8 cellular contexts compared by ENCODE assay signal in genomic region chr20:10511507-10512231, GRCh38.
DNase-seq lines count a peak whose midpoint lies in the region; ATAC-seq and TF ChIP-seq lines count a peak whose summit lies in the region.

No MANE protein-coding gene starts in this region.

- no peaks in the 10 kb centered on the region for H3K27me3 ChIP-seq in muscle layer of duodenum (ENCODE audit: low read depth, low read length)

- peaks cover 12 to 31% of the 10 kb centered on the region in 2 donors for H3K4me1 ChIP-seq in muscle layer of duodenum (ENCODE audit: control insufficient read depth in 1 of 2, insufficient read depth in 2 of 2, low read length in 2 of 2)

- DNase-seq in AML-193 (lab: John Stamatoyannopoulos, UW) (peak; percentile 91 to 93), NOMO-1 (lab: John Stamatoyannopoulos, UW; ENCODE audit: unreplicated experiment in 2 of 2) (peak; percentile 79 to 93), epithelial cell of esophagus (ENCODE audit: low read depth) (peak; percentile 95)
- DNase-seq in activated CD8-positive, alpha-beta memory T cell treated with anti-CD3 and anti-CD28 coated beads for 4 hours (ENCODE audit: low read depth in 2 of 2) = peak; percentile 56 to 65
- peak; percentile 68 to 69 for DNase-seq in stimulated activated CD8-positive, alpha-beta memory T cell treated with anti-CD3 and anti-CD28 coated beads, Interleukin-7, amount 100 ng/mL, for 4 hours (ENCODE audit: low read depth in 2 of 2)

- H3K4me3 ChIP-seq in epithelial cell of esophagus (ENCODE audit: low read length) = no peak overlapping the region
- no peak overlapping the region for H3K4me3 ChIP-seq in muscle layer of duodenum (ENCODE audit: low read depth in 1 of 2, low read length in 2 of 2)

- ATAC-seq in GM19023 (IDR thresholded peaks at IDR 0.05; ENCODE audit: unreplicated experiment) (peak; percentile 98), HG03139 (IDR thresholded peaks at IDR 0.05; ENCODE audit: unreplicated experiment) (peak; percentile 98)

- no peaks in the 10 kb centered on the region for H3K9me3 ChIP-seq in muscle layer of duodenum (ENCODE audit: control insufficient read depth in 1 of 2, low read length in 2 of 2)

- H3K27ac ChIP-seq in muscle layer of duodenum (ENCODE audit: low read length) = peak overlapping the region; percentile 37

- H3K36me3 ChIP-seq in muscle layer of duodenum (ENCODE audit: control insufficient read depth in 1 of 2, insufficient read depth in 2 of 2, low read length in 2 of 2) = peaks cover 0 to 5% of the 10 kb centered on the region in 2 donors

- no peak for TF ChIP-seq CTCF in epithelial cell of esophagus (IDR thresholded peaks at IDR 0.05; ENCODE audit: insufficient read depth, low read depth, low read length, missing control alignments)
